ENCODE assay signal across 1 cellular context in the genomic region with DNA sequence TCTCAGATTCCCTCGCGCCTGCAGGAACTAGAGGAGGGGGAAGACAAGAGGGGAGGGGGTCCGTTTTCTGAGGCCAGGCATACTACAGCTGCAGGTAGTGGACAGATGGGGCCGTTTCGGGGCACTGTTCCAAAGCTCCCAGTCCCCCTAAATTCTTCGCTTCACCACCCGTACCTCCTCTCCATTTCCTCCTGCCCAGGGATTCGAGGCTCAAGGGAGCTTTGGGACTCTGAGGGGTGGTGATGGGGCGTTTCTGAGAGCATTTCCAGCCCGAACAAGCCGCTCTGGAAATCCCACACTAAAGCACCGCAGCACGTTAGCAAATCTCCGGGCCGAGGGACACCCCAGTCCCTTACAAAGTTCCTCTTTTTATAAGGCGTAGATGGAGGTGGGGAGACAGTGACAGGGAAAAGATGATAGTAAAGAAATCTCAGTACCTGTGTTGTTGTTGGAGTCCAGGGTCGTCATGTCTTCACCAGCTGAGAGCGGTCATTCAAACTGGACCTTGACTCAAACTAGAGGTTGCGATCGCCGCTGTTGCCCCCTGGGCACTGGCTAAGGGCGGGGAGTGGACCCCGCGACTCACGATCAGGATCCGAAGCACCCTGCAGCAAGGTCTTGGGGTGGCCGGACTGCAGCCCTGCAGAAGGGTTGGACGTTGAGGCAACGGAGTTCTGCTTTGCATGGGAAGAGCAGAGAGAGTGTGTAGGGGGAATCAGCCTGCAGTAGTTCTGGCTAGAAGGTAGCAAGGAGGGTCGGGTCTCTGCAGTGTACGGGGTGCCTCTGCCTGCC.
TF ChIP-seq lines count a peak whose summit lies in the region.

No MANE protein-coding gene starts in this region.

TF ChIP-seq in HepG2, 621 proteins besides CTCF, POLR2A, EP300 and RAD21 (continued from another document):
- TF ChIP-seq, protein P1, sequence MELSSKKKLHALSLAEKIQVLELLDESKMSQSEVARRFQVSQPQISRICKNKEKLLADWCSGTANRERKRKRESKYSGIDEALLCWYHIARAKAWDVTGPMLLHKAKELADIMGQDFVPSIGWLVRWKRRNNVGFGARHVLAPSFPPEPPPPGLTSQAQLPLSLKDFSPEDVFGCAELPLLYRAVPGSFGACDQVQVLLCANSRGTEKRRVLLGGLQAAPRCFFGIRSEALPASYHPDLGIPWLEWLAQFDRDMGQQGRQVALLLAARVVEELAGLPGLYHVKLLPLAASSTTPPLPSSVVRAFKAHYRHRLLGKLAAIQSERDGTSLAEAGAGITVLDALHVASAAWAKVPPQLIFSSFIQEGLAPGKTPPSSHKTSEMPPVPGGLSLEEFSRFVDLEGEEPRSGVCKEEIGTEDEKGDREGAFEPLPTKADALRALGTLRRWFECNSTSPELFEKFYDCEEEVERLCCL (CRISPR knock-in tag; IDR thresholded peaks at IDR 0.05; ENCODE audit: borderline replicate concordance), result 0 out of 2 replicates have a peak, but pooled peaks have one; percentile 4
- TF ChIP-seq ZBTB20 (CRISPR knock-in tag; IDR thresholded peaks at IDR 0.05; ENCODE audit: borderline replicate concordance, low read depth) (no peak), GPN1 (CRISPR knock-in tag; IDR thresholded peaks at IDR 0.05; ENCODE audit: borderline replicate concordance) (no peak), ZNF674 (CRISPR knock-in tag; IDR thresholded peaks at IDR 0.05; ENCODE audit: low read depth) (no peak), ZNF567 (CRISPR knock-in tag; IDR thresholded peaks at IDR 0.05; ENCODE audit: borderline replicate concordance) (no peak), MYNN (CRISPR knock-in tag; IDR thresholded peaks at IDR 0.05; ENCODE audit: low read depth) (no peak), POGZ (CRISPR knock-in tag; IDR thresholded peaks at IDR 0.05) (no peak), U2AF1 (optimal IDR thresholded peaks at IDR 0.05; ENCODE audit: low read depth, low read length) (peak; percentile 60), ZNF550 (CRISPR knock-in tag; IDR thresholded peaks at IDR 0.05; ENCODE audit: borderline replicate concordance) (peak; percentile 23), REPIN1 (CRISPR knock-in tag; IDR thresholded peaks at IDR 0.05; ENCODE audit: borderline replicate concordance, low read depth) (no peak), ZNF101 (CRISPR knock-in tag; IDR thresholded peaks at IDR 0.05; ENCODE audit: borderline replicate concordance, low read depth) (no peak), HOXA3 (CRISPR knock-in tag; IDR thresholded peaks at IDR 0.05) (no peak)
- TF ChIP-seq, protein P2, sequence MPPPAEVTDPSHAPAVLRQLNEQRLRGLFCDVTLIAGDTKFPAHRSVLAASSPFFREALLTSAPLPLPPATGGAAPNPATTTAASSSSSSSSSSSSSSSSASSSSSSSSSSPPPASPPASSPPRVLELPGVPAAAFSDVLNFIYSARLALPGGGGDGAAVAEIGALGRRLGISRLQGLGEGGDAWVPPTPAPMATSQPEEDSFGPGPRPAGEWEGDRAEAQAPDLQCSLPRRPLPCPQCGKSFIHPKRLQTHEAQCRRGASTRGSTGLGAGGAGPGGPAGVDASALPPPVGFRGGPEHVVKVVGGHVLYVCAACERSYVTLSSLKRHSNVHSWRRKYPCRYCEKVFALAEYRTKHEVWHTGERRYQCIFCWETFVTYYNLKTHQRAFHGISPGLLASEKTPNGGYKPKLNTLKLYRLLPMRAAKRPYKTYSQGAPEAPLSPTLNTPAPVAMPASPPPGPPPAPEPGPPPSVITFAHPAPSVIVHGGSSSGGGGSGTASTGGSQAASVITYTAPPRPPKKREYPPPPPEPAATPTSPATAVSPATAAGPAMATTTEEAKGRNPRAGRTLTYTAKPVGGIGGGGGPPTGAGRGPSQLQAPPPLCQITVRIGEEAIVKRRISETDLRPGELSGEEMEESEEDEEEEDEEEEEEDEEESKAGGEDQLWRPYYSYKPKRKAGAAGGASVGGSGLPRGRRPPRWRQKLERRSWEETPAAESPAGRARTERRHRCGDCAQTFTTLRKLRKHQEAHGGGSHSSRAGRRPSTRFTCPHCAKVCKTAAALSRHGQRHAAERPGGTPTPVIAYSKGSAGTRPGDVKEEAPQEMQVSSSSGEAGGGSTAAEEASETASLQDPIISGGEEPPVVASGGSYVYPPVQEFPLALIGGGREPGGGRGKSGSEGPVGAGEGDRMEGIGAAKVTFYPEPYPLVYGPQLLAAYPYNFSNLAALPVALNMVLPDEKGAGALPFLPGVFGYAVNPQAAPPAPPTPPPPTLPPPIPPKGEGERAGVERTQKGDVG (CRISPR knock-in tag; IDR thresholded peaks at IDR 0.05; ENCODE audit: borderline replicate concordance), result peak; percentile 24
- TF ChIP-seq, protein P3, sequence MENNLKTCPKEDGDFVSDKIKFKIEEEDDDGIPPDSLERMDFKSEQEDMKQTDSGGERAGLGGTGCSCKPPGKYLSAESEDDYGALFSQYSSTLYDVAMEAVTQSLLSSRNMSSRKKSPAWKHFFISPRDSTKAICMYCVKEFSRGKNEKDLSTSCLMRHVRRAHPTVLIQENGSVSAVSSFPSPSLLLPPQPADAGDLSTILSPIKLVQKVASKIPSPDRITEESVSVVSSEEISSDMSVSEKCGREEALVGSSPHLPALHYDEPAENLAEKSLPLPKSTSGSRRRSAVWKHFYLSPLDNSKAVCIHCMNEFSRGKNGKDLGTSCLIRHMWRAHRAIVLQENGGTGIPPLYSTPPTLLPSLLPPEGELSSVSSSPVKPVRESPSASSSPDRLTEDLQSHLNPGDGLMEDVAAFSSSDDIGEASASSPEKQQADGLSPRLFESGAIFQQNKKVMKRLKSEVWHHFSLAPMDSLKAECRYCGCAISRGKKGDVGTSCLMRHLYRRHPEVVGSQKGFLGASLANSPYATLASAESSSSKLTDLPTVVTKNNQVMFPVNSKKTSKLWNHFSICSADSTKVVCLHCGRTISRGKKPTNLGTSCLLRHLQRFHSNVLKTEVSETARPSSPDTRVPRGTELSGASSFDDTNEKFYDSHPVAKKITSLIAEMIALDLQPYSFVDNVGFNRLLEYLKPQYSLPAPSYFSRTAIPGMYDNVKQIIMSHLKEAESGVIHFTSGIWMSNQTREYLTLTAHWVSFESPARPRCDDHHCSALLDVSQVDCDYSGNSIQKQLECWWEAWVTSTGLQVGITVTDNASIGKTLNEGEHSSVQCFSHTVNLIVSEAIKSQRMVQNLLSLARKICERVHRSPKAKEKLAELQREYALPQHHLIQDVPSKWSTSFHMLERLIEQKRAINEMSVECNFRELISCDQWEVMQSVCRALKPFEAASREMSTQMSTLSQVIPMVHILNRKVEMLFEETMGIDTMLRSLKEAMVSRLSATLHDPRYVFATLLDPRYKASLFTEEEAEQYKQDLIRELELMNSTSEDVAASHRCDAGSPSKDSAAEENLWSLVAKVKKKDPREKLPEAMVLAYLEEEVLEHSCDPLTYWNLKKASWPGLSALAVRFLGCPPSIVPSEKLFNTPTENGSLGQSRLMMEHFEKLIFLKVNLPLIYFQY (CRISPR knock-in tag; IDR thresholded peaks at IDR 0.05; ENCODE audit: borderline replicate concordance), result no peak
- TF ChIP-seq, protein P4, sequence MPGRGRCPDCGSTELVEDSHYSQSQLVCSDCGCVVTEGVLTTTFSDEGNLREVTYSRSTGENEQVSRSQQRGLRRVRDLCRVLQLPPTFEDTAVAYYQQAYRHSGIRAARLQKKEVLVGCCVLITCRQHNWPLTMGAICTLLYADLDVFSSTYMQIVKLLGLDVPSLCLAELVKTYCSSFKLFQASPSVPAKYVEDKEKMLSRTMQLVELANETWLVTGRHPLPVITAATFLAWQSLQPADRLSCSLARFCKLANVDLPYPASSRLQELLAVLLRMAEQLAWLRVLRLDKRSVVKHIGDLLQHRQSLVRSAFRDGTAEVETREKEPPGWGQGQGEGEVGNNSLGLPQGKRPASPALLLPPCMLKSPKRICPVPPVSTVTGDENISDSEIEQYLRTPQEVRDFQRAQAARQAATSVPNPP (CRISPR knock-in tag; IDR thresholded peaks at IDR 0.05), result no peak
- TF ChIP-seq, protein P5, sequence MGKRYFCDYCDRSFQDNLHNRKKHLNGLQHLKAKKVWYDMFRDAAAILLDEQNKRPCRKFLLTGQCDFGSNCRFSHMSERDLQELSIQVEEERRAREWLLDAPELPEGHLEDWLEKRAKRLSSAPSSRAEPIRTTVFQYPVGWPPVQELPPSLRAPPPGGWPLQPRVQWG (CRISPR knock-in tag; IDR thresholded peaks at IDR 0.05; ENCODE audit: borderline replicate concordance, low read depth), result no peak
TF ChIP-seq in HepG2: peak in this region for 27.
